In genomic region chr5:94884294-94884693, GRCh38 we compare ENCODE assay signal across 18 cellular contexts.
DNase-seq lines count a peak whose midpoint lies in the region; TF ChIP-seq lines count a peak whose summit lies in the region.
"Had no signal": no experiment of that assay in that cellular context is flagged by ENCODE, and none has a peak within 500 bp of the region (broad histone marks: within the 10 kb centered on the region; RNA-seq: fewer than 3 reads in every experiment).

No MANE protein-coding gene starts in this region.

- TF ChIP-seq CTCF in H9 (conservative IDR thresholded peaks at IDR 0.05): no peak
- TF ChIP-seq CTCF in osteoblast (IDR thresholded peaks at IDR 0.05; ENCODE audit: extremely low read depth, low read depth, low read length): no peak

- H3K27me3 ChIP-seq in H9 (ENCODE audit: insufficient read depth, low read length) (no peaks in the 10 kb centered on the region), osteoblast (ENCODE audit: insufficient read depth, low read length) (no peaks in the 10 kb centered on the region)
- no peaks in the 10 kb centered on the region for H3K27me3 ChIP-seq in effector memory CD4-positive, alpha-beta T cell (replicated peaks; ENCODE audit: control insufficient read depth, insufficient read depth, low read length, poor library complexity, severe bottlenecking)
- H3K27me3 ChIP-seq: pancreas had no signal

- no peaks in the 10 kb centered on the region for H3K79me2 ChIP-seq in H9 (ENCODE audit: insufficient read depth, low read length)
- no peaks in the 10 kb centered on the region for H3K79me2 ChIP-seq in osteoblast (ENCODE audit: insufficient read depth, low read length)

- no peak overlapping the region for H3K27ac ChIP-seq in H9 (ENCODE audit: insufficient read length, low read depth, low read length)
- no peak overlapping the region for H3K27ac ChIP-seq in osteoblast (ENCODE audit: low read depth, low read length)
- H3K27ac ChIP-seq in effector memory CD4-positive, alpha-beta T cell (ENCODE audit: insufficient read depth, low read length, poor library complexity, severe bottlenecking): no peak overlapping the region
- H3K27ac ChIP-seq: pancreas, RWPE1, thoracic aorta, WERI-Rb-1 had no signal

- no peak overlapping the region for H3T11ph ChIP-seq in H9 (ENCODE audit: low read length)

- no peak overlapping the region for H3K14ac ChIP-seq in H9 (ENCODE audit: insufficient read depth, low read length)

- no peak overlapping the region for H2BK12ac ChIP-seq in H9 (ENCODE audit: insufficient read length, low read depth, low read length)

- H2BK15ac ChIP-seq in H9 (ENCODE audit: low read depth, low read length): no peak overlapping the region

- WGBS in H9 (ENCODE audit: extremely low coverage, insufficient read length, low lambda C conversion rate): no CpG with 5 or more reads among the region's 9 CpGs

- H3K9me3 ChIP-seq in H9 (ENCODE audit: control insufficient read depth, low read depth, low read length) (no peaks in the 10 kb centered on the region), osteoblast (ENCODE audit: low read depth, low read length) (no peaks in the 10 kb centered on the region)
- no peaks in the 10 kb centered on the region for H3K9me3 ChIP-seq in effector memory CD4-positive, alpha-beta T cell (ENCODE audit: control insufficient read depth, low read length)
- H3K9me3 ChIP-seq: pancreas, thoracic aorta had no signal

- H3K27ac Mint-ChIP-seq in H9: peak overlapping the region in 2 of 3 experiments; percentile 68 to 81; a peak in 2 of 7 replicates
- H3K27ac Mint-ChIP-seq: activated CD4-positive, alpha-beta memory T cell treated with anti-CD3 and anti-CD28 coated beads, Interleukin-2, amount 10 ng/mL, durations not matched to agents 7 days and 5 days; activated naive CD8-positive, alpha-beta T cell treated with anti-CD3 and anti-CD28 coated beads, Interleukin-2, amount 10 ng/mL, durations not matched to agents 7 days and 5 days; B cell had no signal

- H3K4me3 Mint-ChIP-seq in H9: no peak overlapping the region
- H3K4me3 Mint-ChIP-seq: activated CD4-positive, alpha-beta memory T cell treated with anti-CD3 and anti-CD28 coated beads, Interleukin-2, amount 10 ng/mL, durations not matched to agents 7 days and 5 days; activated naive CD8-positive, alpha-beta T cell treated with anti-CD3 and anti-CD28 coated beads, Interleukin-2, amount 10 ng/mL, durations not matched to agents 7 days and 5 days; B cell had no signal

- no peak overlapping the region for H4K5ac ChIP-seq in H9 (ENCODE audit: insufficient read length, low read depth, low read length)

- H4K20me1 ChIP-seq in H9 (ENCODE audit: control insufficient read depth, insufficient read depth, insufficient read length): no peaks in the 10 kb centered on the region
- no peaks in the 10 kb centered on the region for H4K20me1 ChIP-seq in osteoblast (ENCODE audit: insufficient read depth, low read length)

- H4K91ac ChIP-seq in H9 (ENCODE audit: insufficient read length, low read depth, low read length): no peak overlapping the region

- H3K4ac ChIP-seq in H9 (ENCODE audit: low read depth, low read length): no peak overlapping the region

- H2AK5ac ChIP-seq in H9 (ENCODE audit: insufficient read length, low read length): no peak overlapping the region

- H3K23ac ChIP-seq in H9 (ENCODE audit: insufficient read length, low read depth, low read length): no peak overlapping the region

- H3K4me1 ChIP-seq in H9 (ENCODE audit: insufficient read depth, low read length) (no peaks in the 10 kb centered on the region), osteoblast (ENCODE audit: insufficient read depth, low read length) (no peaks in the 10 kb centered on the region)
- H3K4me1 ChIP-seq in effector memory CD4-positive, alpha-beta T cell (ENCODE audit: control insufficient read depth, insufficient read depth, low read length, poor library complexity, severe bottlenecking): no peaks in the 10 kb centered on the region
- H3K4me1 ChIP-seq: pancreas had no signal

- no peak overlapping the region for H3K4me3 ChIP-seq in osteoblast (ENCODE audit: insufficient read depth, low read length)
- no peak overlapping the region for H3K4me3 ChIP-seq in effector memory CD4-positive, alpha-beta T cell (ENCODE audit: insufficient read depth, low read depth, low read length, poor library complexity, severe bottlenecking)
- H3K4me3 ChIP-seq: GM12878, K562, pancreas, thoracic aorta had no signal

- H2AFZ ChIP-seq in H9 (ENCODE audit: low read length): peak overlapping the region; percentile 68
- peak overlapping the region; percentile 33 for H2AFZ ChIP-seq in osteoblast (ENCODE audit: low read length)

- no peak overlapping the region for H3K9ac ChIP-seq in H9 (ENCODE audit: extremely low read depth, insufficient read length, low read length)

- H4K8ac ChIP-seq in H9 (replicated peaks; ENCODE audit: insufficient read length, low read depth, low read length): no peak overlapping the region

- H3K23me2 ChIP-seq in H9 (ENCODE audit: insufficient read length, low read depth, low read length, poor library complexity, severe bottlenecking): no peaks in the 10 kb centered on the region

- DNase-seq in H9: peak; percentile 31
- peak; percentile 100 for DNase-seq in NCI-H69 (lab: John Stamatoyannopoulos, UW)
- peak; percentile 27 for DNase-seq in foreskin melanocyte
- DNase-seq in osteoblast (ENCODE audit: insufficient read length, low spot score, missing footprints): no peak
- no peak for DNase-seq in stimulated activated CD8-positive, alpha-beta memory T cell treated with anti-CD3 and anti-CD28 coated beads, Interleukin-4, amount 100 ng/mL, for 48 hours
- DNase-seq in activated effector memory CD4-positive, alpha-beta T cell treated with anti-CD3 and anti-CD28 coated beads, Interleukin-2, amount 50 U/mL, for 16 hours: no peak
- no peak for DNase-seq in effector memory CD4-positive, alpha-beta T cell
- DNase-seq: activated CD4-positive, alpha-beta memory T cell treated with anti-CD3 and anti-CD28 coated beads, Interleukin-2, amount 10 ng/mL, durations not matched to agents 7 days and 5 days; activated naive CD8-positive, alpha-beta T cell treated with anti-CD3 and anti-CD28 coated beads, Interleukin-2, amount 10 ng/mL, durations not matched to agents 7 days and 5 days; effector CD8-positive, alpha-beta T cell; MV-4-11; pancreas; WERI-Rb-1 had no signal

- H3K4me2 ChIP-seq in H9 (ENCODE audit: insufficient read depth, insufficient read length, low read length): no peak overlapping the region
- H3K4me2 ChIP-seq in osteoblast (ENCODE audit: insufficient read depth, low read length): no peak overlapping the region

- H3K79me1 ChIP-seq in H9 (ENCODE audit: insufficient read depth, low read depth, low read length, poor library complexity, severe bottlenecking): no peaks in the 10 kb centered on the region

- no peaks in the 10 kb centered on the region for H3K36me3 Mint-ChIP-seq in H9 (ENCODE audit: insufficient read depth in 1 of 3, low read depth in 3 of 3)
- H3K36me3 Mint-ChIP-seq: activated naive CD8-positive, alpha-beta T cell treated with anti-CD3 and anti-CD28 coated beads, Interleukin-2, amount 10 ng/mL, durations not matched to agents 7 days and 5 days had no signal

- no peak overlapping the region for H2BK5ac ChIP-seq in H9 (ENCODE audit: insufficient read length, low read length)

- H3K9me3 Mint-ChIP-seq in H9: no peaks in the 10 kb centered on the region
- H3K9me3 Mint-ChIP-seq: activated CD4-positive, alpha-beta memory T cell treated with anti-CD3 and anti-CD28 coated beads, Interleukin-2, amount 10 ng/mL, durations not matched to agents 7 days and 5 days; activated naive CD8-positive, alpha-beta T cell treated with anti-CD3 and anti-CD28 coated beads, Interleukin-2, amount 10 ng/mL, durations not matched to agents 7 days and 5 days had no signal

- H3K18ac ChIP-seq in H9 (ENCODE audit: insufficient read length, low read depth, low read length): no peak overlapping the region

- peaks cover 17 to 19% of the 10 kb centered on the region in 2 experiments for H3K4me1 Mint-ChIP-seq in H9
- H3K4me1 Mint-ChIP-seq: activated CD4-positive, alpha-beta memory T cell treated with anti-CD3 and anti-CD28 coated beads, Interleukin-2, amount 10 ng/mL, durations not matched to agents 7 days and 5 days; activated naive CD8-positive, alpha-beta T cell treated with anti-CD3 and anti-CD28 coated beads, Interleukin-2, amount 10 ng/mL, durations not matched to agents 7 days and 5 days; B cell had no signal

- H2BK120ac ChIP-seq in H9 (ENCODE audit: low read depth, low read length, poor library complexity, severe bottlenecking): no peak overlapping the region

- H3K36me3 ChIP-seq in osteoblast (ENCODE audit: insufficient read depth, low read length): no peaks in the 10 kb centered on the region
- no peaks in the 10 kb centered on the region for H3K36me3 ChIP-seq in effector memory CD4-positive, alpha-beta T cell (ENCODE audit: control insufficient read depth, insufficient read depth, low read length)
- H3K36me3 ChIP-seq: pancreas, thoracic aorta, WERI-Rb-1 had no signal

- no peaks in the 10 kb centered on the region for H3K27me3 Mint-ChIP-seq in H9 (ENCODE audit: low read depth)

- H3K56ac ChIP-seq in H9 (ENCODE audit: insufficient read length, low read depth, low read length): no peak overlapping the region

- H2BK20ac ChIP-seq in H9 (ENCODE audit: low read depth, low read length, poor library complexity, severe bottlenecking): no peak overlapping the region

Comparison
In these comparisons a context has a peak if more than half of its experiments do, and no peak if none do; other contexts are left out.
1. DNase-seq: peak in H9 (single experiment), NCI-H69 (single experiment) and foreskin melanocyte (single experiment); none in osteoblast (single experiment), stimulated activated CD8-positive, alpha-beta memory T cell treated with anti-CD3 and anti-CD28 coated beads, Interleukin-4, amount 100 ng/mL, for 48 hours (single experiment), activated effector memory CD4-positive, alpha-beta T cell treated with anti-CD3 and anti-CD28 coated beads, Interleukin-2, amount 50 U/mL, for 16 hours (single experiment) and effector memory CD4-positive, alpha-beta T cell (0 of 3).